In genomic region chr4:7759635-7760034, GRCh38 we compare ENCODE assay signal across 17 cellular contexts.
A peak's percentile ranks its signal among the peaks of the same experiment; 100 is the strongest.
DNase-seq lines count a peak whose midpoint lies in the region; ATAC-seq, FAIRE-seq and TF ChIP-seq lines count a peak whose summit lies in the region.
"Had no signal": no experiment of that assay in that cellular context is flagged by ENCODE, and none has a peak within 500 bp of the region (broad histone marks: within the 10 kb centered on the region; RNA-seq: fewer than 3 reads in every experiment).

No MANE protein-coding gene starts in this region.

- no peak overlapping the region for H2AFZ ChIP-seq in osteoblast (ENCODE audit: low read length)

- DNase-seq in activated T-cell treated with anti-CD3 and anti-CD28 coated beads, Interleukin-2, amount 50 U/mL, for 4 hours = no peak
- DNase-seq in kidney (peak; percentile 58), NCI-H2107 (lab: John Stamatoyannopoulos, UW) (no peak), NCI-H748 (lab: John Stamatoyannopoulos, UW; ENCODE audit: unreplicated experiment) (no peak), osteoblast (ENCODE audit: insufficient read length, low spot score, missing footprints) (no peak)
- DNase-seq: C1 segment of cervical spinal cord, kidney glomerular epithelial cell, NCI-H1105 treated with DMSO at 0.1 percent for 48 hours, NCI-H345, transverse colon had no signal

- H3K9ac ChIP-seq in BLaER1 = no peak overlapping the region
- no peak overlapping the region for H3K9ac ChIP-seq in kidney (ENCODE audit: low read length in 2 of 2)

- peak overlapping the region; percentile 82 for H3K4me3 Mint-ChIP-seq in activated T-cell treated with anti-CD3 and anti-CD28 coated beads, Interleukin-2, amount 50 U/mL, for 4 hours

- H3K27me3 ChIP-seq in BLaER1 (no peaks in the 10 kb centered on the region), osteoblast (ENCODE audit: insufficient read depth, low read length) (no peaks in the 10 kb centered on the region)
- H3K27me3 ChIP-seq: adrenal gland, heart left ventricle, transverse colon had no signal

- H3K4me3 ChIP-seq in BLaER1 (no peak overlapping the region), kidney (ENCODE audit: low read length in 2 of 2) (no peak overlapping the region), osteoblast (ENCODE audit: insufficient read depth, low read length) (no peak overlapping the region)
- H3K4me3 ChIP-seq: adrenal gland, psoas muscle, transverse colon had no signal

- no peaks in the 10 kb centered on the region for H4K20me1 ChIP-seq in BLaER1
- H4K20me1 ChIP-seq in osteoblast (ENCODE audit: insufficient read depth, low read length) = peaks cover 79% of the 10 kb centered on the region

- FAIRE-seq in kidney (lab: Jason Lieb, UNC) = no peak

- peaks cover 32% of the 10 kb centered on the region for H3K4me1 ChIP-seq in BLaER1
- H3K4me1 ChIP-seq in kidney (ENCODE audit: control insufficient read depth in 1 of 2, insufficient read depth in 1 of 2, low read depth in 1 of 2, low read length in 2 of 2) = peaks cover 0 to 4% of the 10 kb centered on the region in 2 donors
- peaks cover 7% of the 10 kb centered on the region for H3K4me1 ChIP-seq in osteoblast (ENCODE audit: insufficient read depth, low read length)

- H3K27me3 Mint-ChIP-seq in activated T-cell treated with anti-CD3 and anti-CD28 coated beads, Interleukin-2, amount 50 U/mL, for 4 hours (ENCODE audit: low read depth) = no peaks in the 10 kb centered on the region

- H3K4me2 ChIP-seq in BLaER1 (peak overlapping the region; percentile 60), osteoblast (ENCODE audit: insufficient read depth, low read length) (no peak overlapping the region)

- no peak overlapping the region for H3K27ac ChIP-seq in BLaER1
- H3K27ac ChIP-seq in kidney (ENCODE audit: low read depth in 2 of 2, low read length in 2 of 2) = no peak overlapping the region
- H3K27ac ChIP-seq in osteoblast (ENCODE audit: low read depth, low read length) = no peak overlapping the region
- H3K27ac ChIP-seq: adrenal gland, epithelial cell of prostate, psoas muscle had no signal

- H3K4me1 Mint-ChIP-seq in activated T-cell treated with anti-CD3 and anti-CD28 coated beads, Interleukin-2, amount 50 U/mL, for 4 hours (ENCODE audit: low read depth) = peaks cover 31% of the 10 kb centered on the region

- no peaks in the 10 kb centered on the region for H3K9me3 Mint-ChIP-seq in activated T-cell treated with anti-CD3 and anti-CD28 coated beads, Interleukin-2, amount 50 U/mL, for 4 hours

- H3K9me3 ChIP-seq in BLaER1 (no peaks in the 10 kb centered on the region), kidney (ENCODE audit: control insufficient read depth in 1 of 2, low read length in 2 of 2) (no peaks in the 10 kb centered on the region), osteoblast (ENCODE audit: low read depth, low read length) (no peaks in the 10 kb centered on the region)
- H3K9me3 ChIP-seq: adrenal gland, heart left ventricle, psoas muscle, transverse colon had no signal

- H3K36me3 ChIP-seq in BLaER1 = peaks cover 13% of the 10 kb centered on the region
- H3K36me3 ChIP-seq in kidney (ENCODE audit: control insufficient read depth in 1 of 2, insufficient read depth in 2 of 2, low read length in 2 of 2) = no peaks in the 10 kb centered on the region
- peaks cover 80% of the 10 kb centered on the region for H3K36me3 ChIP-seq in osteoblast (ENCODE audit: insufficient read depth, low read length)

- ATAC-seq in GM18511 (IDR thresholded peaks at IDR 0.05; ENCODE audit: unreplicated experiment) (peak; percentile 8), HG03025 (IDR thresholded peaks at IDR 0.05; ENCODE audit: low FRiP score, unreplicated experiment) (no peak)
- ATAC-seq in activated T-cell treated with anti-CD3 and anti-CD28 coated beads, Interleukin-2, amount 50 U/mL, for 4 hours = peak; percentile 6 to 15
- ATAC-seq: heart left ventricle, psoas muscle had no signal

- intact Hi-C loops in kidney (cut with DNase I) = no loop called here

- H3K79me2 ChIP-seq in osteoblast (ENCODE audit: insufficient read depth, low read length) = peaks cover 50% of the 10 kb centered on the region

- TF ChIP-seq CTCF in kidney (IDR thresholded peaks at IDR 0.05; ENCODE audit: borderline replicate concordance, extremely low read depth, insufficient read depth) (no peak), osteoblast (IDR thresholded peaks at IDR 0.05; ENCODE audit: extremely low read depth, low read depth, low read length) (no peak)

- H3K36me3 Mint-ChIP-seq in activated T-cell treated with anti-CD3 and anti-CD28 coated beads, Interleukin-2, amount 50 U/mL, for 4 hours (ENCODE audit: insufficient read depth) = no peaks in the 10 kb centered on the region
